1 cellular context compared by ENCODE assay signal in the genomic region with DNA sequence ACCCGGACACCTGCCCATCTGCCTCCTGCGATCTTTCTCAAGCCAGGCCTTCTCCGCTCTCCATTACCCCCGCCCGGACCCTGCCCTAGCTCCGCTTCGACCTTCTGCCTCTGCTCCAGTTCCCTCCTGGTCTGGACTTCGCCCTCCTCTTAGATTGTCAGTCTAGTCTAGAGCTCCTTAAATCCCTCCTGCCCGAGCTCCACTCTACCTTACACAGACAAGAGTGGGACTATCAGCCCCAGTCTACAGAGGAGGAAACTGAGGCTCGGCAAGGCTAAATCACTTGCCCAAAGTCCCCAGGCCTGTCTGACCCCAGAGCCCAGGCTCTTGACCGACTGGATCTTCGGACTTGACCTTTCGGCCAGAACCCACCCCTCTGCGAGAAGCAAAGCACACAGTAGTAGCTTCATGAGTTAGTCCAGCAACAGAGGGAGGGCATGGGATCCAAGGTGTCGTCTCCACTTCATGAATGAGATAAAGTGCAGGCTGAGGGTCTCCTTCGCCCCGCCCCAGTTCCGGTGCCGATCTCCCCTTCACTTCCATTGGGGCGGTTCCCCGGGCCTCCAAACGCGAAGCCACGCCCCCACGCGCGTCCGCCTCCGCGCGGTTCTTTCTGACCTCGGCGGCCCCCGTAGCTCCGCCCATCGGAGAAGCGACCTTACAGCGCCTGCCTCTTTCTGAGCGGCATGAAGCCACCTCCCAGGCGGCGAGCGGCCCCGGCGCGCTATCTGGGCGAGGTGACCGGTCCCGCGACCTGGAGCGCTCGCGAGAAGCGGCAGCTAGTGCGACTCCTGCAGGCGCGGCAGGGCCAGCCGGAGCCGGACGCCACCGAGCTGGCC.
TF ChIP-seq lines count a peak whose summit lies in the region.

A gene with protein sequence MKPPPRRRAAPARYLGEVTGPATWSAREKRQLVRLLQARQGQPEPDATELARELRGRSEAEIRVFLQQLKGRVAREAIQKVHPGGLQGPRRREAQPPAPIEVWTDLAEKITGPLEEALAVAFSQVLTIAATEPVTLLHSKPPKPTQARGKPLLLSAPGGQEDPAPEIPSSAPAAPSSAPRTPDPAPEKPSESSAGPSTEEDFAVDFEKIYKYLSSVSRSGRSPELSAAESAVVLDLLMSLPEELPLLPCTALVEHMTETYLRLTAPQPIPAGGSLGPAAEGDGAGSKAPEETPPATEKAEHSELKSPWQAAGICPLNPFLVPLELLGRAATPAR (plus strand): TSS at position 658 of the 839 bp plus-strand sequence. CDS start 29 bp downstream, at position 687.

TF ChIP-seq in A549, 52 proteins besides CTCF, POLR2A, EP300 and RAD21 (continued from another document):
- TF ChIP-seq, protein P1, sequence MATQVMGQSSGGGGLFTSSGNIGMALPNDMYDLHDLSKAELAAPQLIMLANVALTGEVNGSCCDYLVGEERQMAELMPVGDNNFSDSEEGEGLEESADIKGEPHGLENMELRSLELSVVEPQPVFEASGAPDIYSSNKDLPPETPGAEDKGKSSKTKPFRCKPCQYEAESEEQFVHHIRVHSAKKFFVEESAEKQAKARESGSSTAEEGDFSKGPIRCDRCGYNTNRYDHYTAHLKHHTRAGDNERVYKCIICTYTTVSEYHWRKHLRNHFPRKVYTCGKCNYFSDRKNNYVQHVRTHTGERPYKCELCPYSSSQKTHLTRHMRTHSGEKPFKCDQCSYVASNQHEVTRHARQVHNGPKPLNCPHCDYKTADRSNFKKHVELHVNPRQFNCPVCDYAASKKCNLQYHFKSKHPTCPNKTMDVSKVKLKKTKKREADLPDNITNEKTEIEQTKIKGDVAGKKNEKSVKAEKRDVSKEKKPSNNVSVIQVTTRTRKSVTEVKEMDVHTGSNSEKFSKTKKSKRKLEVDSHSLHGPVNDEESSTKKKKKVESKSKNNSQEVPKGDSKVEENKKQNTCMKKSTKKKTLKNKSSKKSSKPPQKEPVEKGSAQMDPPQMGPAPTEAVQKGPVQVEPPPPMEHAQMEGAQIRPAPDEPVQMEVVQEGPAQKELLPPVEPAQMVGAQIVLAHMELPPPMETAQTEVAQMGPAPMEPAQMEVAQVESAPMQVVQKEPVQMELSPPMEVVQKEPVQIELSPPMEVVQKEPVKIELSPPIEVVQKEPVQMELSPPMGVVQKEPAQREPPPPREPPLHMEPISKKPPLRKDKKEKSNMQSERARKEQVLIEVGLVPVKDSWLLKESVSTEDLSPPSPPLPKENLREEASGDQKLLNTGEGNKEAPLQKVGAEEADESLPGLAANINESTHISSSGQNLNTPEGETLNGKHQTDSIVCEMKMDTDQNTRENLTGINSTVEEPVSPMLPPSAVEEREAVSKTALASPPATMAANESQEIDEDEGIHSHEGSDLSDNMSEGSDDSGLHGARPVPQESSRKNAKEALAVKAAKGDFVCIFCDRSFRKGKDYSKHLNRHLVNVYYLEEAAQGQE (IDR thresholded peaks at IDR 0.05): peak; percentile 45
- TF ChIP-seq EHMT2 (IDR thresholded peaks at IDR 0.05; ENCODE audit: low read depth) (no peak), ZFP36 (IDR thresholded peaks at IDR 0.05; ENCODE audit: borderline replicate concordance, partially characterized antibody) (no peak), NPAS2 (CRISPR knock-in tag; IDR thresholded peaks at IDR 0.05; ENCODE audit: borderline replicate concordance) (no peak), JUN (IDR thresholded peaks at IDR 0.05) (peak; percentile 66 to 75; a peak in 3 of 5 replicates), KDM5A (IDR thresholded peaks at IDR 0.05) (no peak), NFE2L2 (conservative IDR thresholded peaks at IDR 0.05; ENCODE audit: low read length) (no peak), ESRRA (IDR thresholded peaks at IDR 0.05; ENCODE audit: borderline replicate concordance, low read length) (no peak), NR3C1 (IDR thresholded peaks at IDR 0.05) (no peak), CHD2 (IDR thresholded peaks at IDR 0.05; ENCODE audit: low read length, partially characterized antibody) (peak; percentile 65), HDAC2 (IDR thresholded peaks at IDR 0.05) (no peak), ZC3H11A (IDR thresholded peaks at IDR 0.05) (no peak), HEYL (CRISPR knock-in tag; IDR thresholded peaks at IDR 0.05) (no peak), TP53 (CRISPR knock-in tag; IDR thresholded peaks at IDR 0.05) (no peak), POLR2AphosphoS2 (conservative IDR thresholded peaks at IDR 0.05; ENCODE audit: low read length) (no peak), HOXB5 (CRISPR knock-in tag; IDR thresholded peaks at IDR 0.05) (no peak), FOSB (CRISPR knock-in tag; IDR thresholded peaks at IDR 0.05) (no peak), PHF8 (IDR thresholded peaks at IDR 0.05; ENCODE audit: borderline replicate concordance, low read depth) (0 out of 2 replicates have a peak, but pooled peaks have one; percentile 20), RNF2 (IDR thresholded peaks at IDR 0.05; ENCODE audit: borderline replicate concordance, low read depth) (no peak), GATA3 (IDR thresholded peaks at IDR 0.05; ENCODE audit: borderline replicate concordance) (no peak), CHD4 (IDR thresholded peaks at IDR 0.05; ENCODE audit: borderline replicate concordance) (no peak), HOXB13 (CRISPR knock-in tag; IDR thresholded peaks at IDR 0.05; ENCODE audit: low read depth) (no peak), MYC (IDR thresholded peaks at IDR 0.05; ENCODE audit: borderline replicate concordance, low read length) (no peak), CBX8 (IDR thresholded peaks at IDR 0.05) (no peak), SREBF2 (IDR thresholded peaks at IDR 0.05) (no peak), FOXS1 (CRISPR knock-in tag; IDR thresholded peaks at IDR 0.05) (no peak), RFX5 (IDR thresholded peaks at IDR 0.05) (no peak), FOSL2 (IDR thresholded peaks at IDR 0.05) (no peak), FOSL2 (CRISPR knock-in tag; IDR thresholded peaks at IDR 0.05) (no peak)
- TF ChIP-seq, protein P2, sequence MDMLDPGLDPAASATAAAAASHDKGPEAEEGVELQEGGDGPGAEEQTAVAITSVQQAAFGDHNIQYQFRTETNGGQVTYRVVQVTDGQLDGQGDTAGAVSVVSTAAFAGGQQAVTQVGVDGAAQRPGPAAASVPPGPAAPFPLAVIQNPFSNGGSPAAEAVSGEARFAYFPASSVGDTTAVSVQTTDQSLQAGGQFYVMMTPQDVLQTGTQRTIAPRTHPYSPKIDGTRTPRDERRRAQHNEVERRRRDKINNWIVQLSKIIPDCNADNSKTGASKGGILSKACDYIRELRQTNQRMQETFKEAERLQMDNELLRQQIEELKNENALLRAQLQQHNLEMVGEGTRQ (IDR thresholded peaks at IDR 0.05): no peak
- TF ChIP-seq, protein P3, sequence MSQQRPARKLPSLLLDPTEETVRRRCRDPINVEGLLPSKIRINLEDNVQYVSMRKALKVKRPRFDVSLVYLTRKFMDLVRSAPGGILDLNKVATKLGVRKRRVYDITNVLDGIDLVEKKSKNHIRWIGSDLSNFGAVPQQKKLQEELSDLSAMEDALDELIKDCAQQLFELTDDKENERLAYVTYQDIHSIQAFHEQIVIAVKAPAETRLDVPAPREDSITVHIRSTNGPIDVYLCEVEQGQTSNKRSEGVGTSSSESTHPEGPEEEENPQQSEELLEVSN (IDR thresholded peaks at IDR 0.05; ENCODE audit: borderline replicate concordance, low read depth): peak; percentile 45; the same call in 1 of the 2 replicates
- TF ChIP-seq, protein P4, sequence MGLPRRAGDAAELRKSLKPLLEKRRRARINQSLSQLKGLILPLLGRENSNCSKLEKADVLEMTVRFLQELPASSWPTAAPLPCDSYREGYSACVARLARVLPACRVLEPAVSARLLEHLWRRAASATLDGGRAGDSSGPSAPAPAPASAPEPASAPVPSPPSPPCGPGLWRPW (IDR thresholded peaks at IDR 0.05): no peak
